In genomic region chr10:34711500-34711899, GRCh38 we compare ENCODE assay signal across 19 cellular contexts.
DNase-seq lines count a peak whose midpoint lies in the region; ATAC-seq and TF ChIP-seq lines count a peak whose summit lies in the region.
"Had no signal": no experiment of that assay in that cellular context is flagged by ENCODE, and none has a peak within 500 bp of the region (broad histone marks: within the 10 kb centered on the region; RNA-seq: fewer than 3 reads in every experiment).

No MANE protein-coding gene starts in this region.

- H3K79me2 ChIP-seq in H9 (ENCODE audit: insufficient read depth, low read length), result peaks cover 26% of the 10 kb centered on the region; the same call in 1 of the 2 replicates

- H4K8ac ChIP-seq in H9 (replicated peaks; ENCODE audit: insufficient read length, low read depth, low read length), result no peak overlapping the region

- no CpG with 5 or more reads among the region's 3 CpGs for WGBS in H9 (ENCODE audit: extremely low coverage, insufficient read length, low lambda C conversion rate)

- H2AK5ac ChIP-seq in H9 (ENCODE audit: insufficient read length, low read length), result no peak overlapping the region

- H3K4me1 ChIP-seq in H9 (ENCODE audit: insufficient read depth, low read length), result peaks cover 7% of the 10 kb centered on the region

- no peak overlapping the region for H3T11ph ChIP-seq in H9 (ENCODE audit: low read length)

- H4K5ac ChIP-seq in H9 (ENCODE audit: insufficient read length, low read depth, low read length), result no peak overlapping the region

- H3K27ac Mint-ChIP-seq in H9 (peak overlapping the region in 2 of 3 experiments; percentile 25 to 44; a peak in 3 of 7 replicates), progenitor cell of endocrine pancreas (peak overlapping the region; percentile 75), osteocyte (ENCODE audit: unreplicated experiment) (no peak overlapping the region)
- H3K27ac Mint-ChIP-seq: activated CD8-positive, alpha-beta T cell treated with anti-CD3 and anti-CD28 coated beads for 36 hours; activated naive CD4-positive, alpha-beta T cell treated with anti-CD3 and anti-CD28 coated beads, Interleukin-2, amount 50 U/mL, for 24 hours; CD14-positive monocyte had no signal

- H3K4me2 ChIP-seq in H9 (ENCODE audit: insufficient read depth, insufficient read length, low read length), result no peak overlapping the region

- H3K27me3 Mint-ChIP-seq in H9 (ENCODE audit: low read depth) (no peaks in the 10 kb centered on the region), progenitor cell of endocrine pancreas (no peaks in the 10 kb centered on the region), osteocyte (ENCODE audit: unreplicated experiment) (no peaks in the 10 kb centered on the region)
- H3K27me3 Mint-ChIP-seq: activated CD8-positive, alpha-beta T cell treated with anti-CD3 and anti-CD28 coated beads for 36 hours had no signal

- no peaks in the 10 kb centered on the region for H3K9me3 ChIP-seq in H9 (ENCODE audit: control insufficient read depth, low read depth, low read length)
- H3K9me3 ChIP-seq: SJCRH30, thoracic aorta had no signal

- ATAC-seq in left ventricle myocardium superior (peak; percentile 87), GM19351 (IDR thresholded peaks at IDR 0.05; ENCODE audit: unreplicated experiment) (no peak)
- ATAC-seq: activated CD8-positive, alpha-beta T cell treated with anti-CD3 and anti-CD28 coated beads for 36 hours; activated T-cell treated with anti-CD3 and anti-CD28 coated beads, Interleukin-2, amount 50 U/mL, for 4 hours had no signal

- H2BK20ac ChIP-seq in H9 (ENCODE audit: low read depth, low read length, poor library complexity, severe bottlenecking), result no peak overlapping the region

- H3K4me3 Mint-ChIP-seq in H9 (no peak overlapping the region), progenitor cell of endocrine pancreas (ENCODE audit: low read depth) (no peak overlapping the region), osteocyte (ENCODE audit: unreplicated experiment) (no peak overlapping the region)
- H3K4me3 Mint-ChIP-seq: activated CD8-positive, alpha-beta T cell treated with anti-CD3 and anti-CD28 coated beads for 36 hours; activated naive CD4-positive, alpha-beta T cell treated with anti-CD3 and anti-CD28 coated beads, Interleukin-2, amount 50 U/mL, for 24 hours; activated T-cell treated with anti-CD3 and anti-CD28 coated beads, Interleukin-2, amount 50 U/mL, for 4 hours had no signal

- H3K56ac ChIP-seq in H9 (ENCODE audit: insufficient read length, low read depth, low read length), result no peak overlapping the region

- no peak overlapping the region for H4K91ac ChIP-seq in H9 (ENCODE audit: insufficient read length, low read depth, low read length)

- H3K79me1 ChIP-seq in H9 (ENCODE audit: insufficient read depth, low read depth, low read length, poor library complexity, severe bottlenecking), result peaks cover 16% of the 10 kb centered on the region

- H3K14ac ChIP-seq in H9 (ENCODE audit: insufficient read depth, low read length), result no peak overlapping the region

- no peaks in the 10 kb centered on the region for H4K20me1 ChIP-seq in H9 (ENCODE audit: control insufficient read depth, insufficient read depth, insufficient read length)

- no peaks in the 10 kb centered on the region for H3K27me3 ChIP-seq in H9 (ENCODE audit: insufficient read depth, low read length)
- H3K27me3 ChIP-seq: brain microvascular endothelial cell, SJCRH30 had no signal

- H3K4ac ChIP-seq in H9 (ENCODE audit: low read depth, low read length), result no peak overlapping the region

- DNase-seq in H9, result no peak
- no peak for DNase-seq in epithelial cell of prostate (ENCODE audit: low read depth, low spot score)
- no peak for DNase-seq in left ventricle myocardium superior
- DNase-seq in progenitor cell of endocrine pancreas (ENCODE audit: low spot score, unreplicated experiment), result no peak
- DNase-seq in SW480 (ENCODE audit: low spot score), result no peak
- DNase-seq in osteocyte (ENCODE audit: extremely low spot score, unreplicated experiment), result no peak
- no peak for DNase-seq in mucosa of gallbladder (ENCODE audit: low spot score)
- DNase-seq: activated CD8-positive, alpha-beta T cell treated with anti-CD3 and anti-CD28 coated beads for 36 hours; activated T-cell treated with anti-CD3 and anti-CD28 coated beads, Interleukin-2, amount 50 U/mL, for 4 hours; brain microvascular endothelial cell; DMS153; NCI-H1417; NCI-H526; SJCRH30; T-helper 2 cell had no signal

- H3K23ac ChIP-seq in H9 (ENCODE audit: insufficient read length, low read depth, low read length), result no peak overlapping the region

- no peak overlapping the region for H2BK12ac ChIP-seq in H9 (ENCODE audit: insufficient read length, low read depth, low read length)

- no peak overlapping the region for H2BK5ac ChIP-seq in H9 (ENCODE audit: insufficient read length, low read length)

- H3K9me3 Mint-ChIP-seq in H9 (no peaks in the 10 kb centered on the region; a peak in 1 of 5 replicates), progenitor cell of endocrine pancreas (ENCODE audit: low read depth) (peaks cover 6% of the 10 kb centered on the region), osteocyte (ENCODE audit: unreplicated experiment) (no peaks in the 10 kb centered on the region)
- H3K9me3 Mint-ChIP-seq: activated CD8-positive, alpha-beta T cell treated with anti-CD3 and anti-CD28 coated beads for 36 hours; activated naive CD4-positive, alpha-beta T cell treated with anti-CD3 and anti-CD28 coated beads, Interleukin-2, amount 50 U/mL, for 24 hours; activated T-cell treated with anti-CD3 and anti-CD28 coated beads, Interleukin-2, amount 50 U/mL, for 4 hours had no signal

- H3K36me3 Mint-ChIP-seq in H9 (ENCODE audit: insufficient read depth in 1 of 3, low read depth in 3 of 3) (no peaks in the 10 kb centered on the region), progenitor cell of endocrine pancreas (ENCODE audit: insufficient read depth) (peaks cover 4% of the 10 kb centered on the region), osteocyte (ENCODE audit: unreplicated experiment) (no peaks in the 10 kb centered on the region)
- H3K36me3 Mint-ChIP-seq: activated naive CD4-positive, alpha-beta T cell treated with anti-CD3 and anti-CD28 coated beads, Interleukin-2, amount 50 U/mL, for 24 hours; CD14-positive monocyte had no signal

- H2AFZ ChIP-seq in H9 (ENCODE audit: low read length), result no peak overlapping the region

- intact Hi-C loops in left ventricle myocardium superior (cut with micrococcal nuclease), result no loop called here

- H3K27ac ChIP-seq in H9 (ENCODE audit: insufficient read length, low read depth, low read length) (no peak overlapping the region), epithelial cell of prostate (peak overlapping the region; percentile 38)
- H3K27ac ChIP-seq: brain microvascular endothelial cell, SJCRH30, thoracic aorta had no signal

- TF ChIP-seq CTCF in H9 (conservative IDR thresholded peaks at IDR 0.05) (no peak), progenitor cell of endocrine pancreas (IDR thresholded peaks at IDR 0.05; ENCODE audit: unreplicated experiment) (no peak), osteocyte (IDR thresholded peaks at IDR 0.05) (no peak)

- no peak overlapping the region for H2BK15ac ChIP-seq in H9 (ENCODE audit: low read depth, low read length)

- no peak overlapping the region for H2BK120ac ChIP-seq in H9 (ENCODE audit: low read depth, low read length, poor library complexity, severe bottlenecking)

- no peaks in the 10 kb centered on the region for H3K23me2 ChIP-seq in H9 (ENCODE audit: insufficient read length, low read depth, low read length, poor library complexity, severe bottlenecking)

- peaks cover 11 to 22% of the 10 kb centered on the region in 2 experiments for H3K4me1 Mint-ChIP-seq in H9
- H3K4me1 Mint-ChIP-seq in progenitor cell of endocrine pancreas (ENCODE audit: low read depth), result peaks cover 44% of the 10 kb centered on the region
- H3K4me1 Mint-ChIP-seq in osteocyte (ENCODE audit: unreplicated experiment), result peaks cover 40% of the 10 kb centered on the region
- H3K4me1 Mint-ChIP-seq: activated naive CD4-positive, alpha-beta T cell treated with anti-CD3 and anti-CD28 coated beads, Interleukin-2, amount 50 U/mL, for 24 hours; CD14-positive monocyte had no signal

- H3K9ac ChIP-seq in H9 (ENCODE audit: extremely low read depth, insufficient read length, low read length), result no peak overlapping the region

- H3K18ac ChIP-seq in H9 (ENCODE audit: insufficient read length, low read depth, low read length), result no peak overlapping the region
